ENCODE assay signal across 26 cellular contexts in the genomic region with DNA sequence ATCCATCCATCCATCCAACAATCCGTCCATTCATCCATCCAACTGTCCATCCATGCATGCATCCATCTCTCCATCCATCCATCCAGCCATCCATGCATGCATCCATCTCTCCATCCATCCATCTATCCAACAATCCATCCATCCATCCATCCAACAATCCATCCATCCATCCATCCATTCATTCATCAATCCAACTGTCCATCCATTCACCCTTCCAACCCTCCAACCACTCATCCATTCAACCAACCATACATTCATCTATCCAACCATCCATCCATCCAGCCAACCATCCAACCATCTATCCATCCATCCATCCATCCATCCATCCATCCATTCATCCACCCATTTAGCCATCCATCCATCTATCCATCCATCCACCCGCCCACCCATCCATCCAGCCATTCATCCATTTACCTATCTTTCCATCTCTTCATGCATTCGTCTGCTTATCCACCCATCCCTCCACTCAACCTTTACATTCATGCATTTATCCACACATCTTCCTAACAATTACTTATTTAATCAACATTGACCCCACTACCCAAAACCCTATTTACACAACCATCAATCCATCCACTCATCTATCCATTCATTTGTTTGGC. TPM values are rescaled to one million over a fixed set of nuclear protein-coding genes. Genes with fewer than 3 reads are reported as not detected.
"Had no signal": no experiment of that assay in that cellular context is flagged by ENCODE, and none has a peak within 500 bp of the region (broad histone marks: within the 10 kb centered on the region; RNA-seq: fewer than 3 reads in every experiment).

No MANE protein-coding gene starts in this region.

- H3K27ac ChIP-seq: left ventricle myocardium inferior, ovary, right atrium auricular region, right lobe of liver, tibial nerve, vagina had no signal

- H3K27me3 ChIP-seq: ovary, right atrium auricular region, right lobe of liver, tibial nerve, vagina had no signal

- FAIRE-seq: islet of Langerhans, kidney had no signal

- H3K4me1 Mint-ChIP-seq: immature natural killer cell; naive B cell; natural killer cell; stimulated activated memory B cell treated with anti-CD40 and anti-IgM and Interleukin-4, amounts not matched to agents 10 μg/mL and 1 μg/mL and 100 μg/mL, for 72 hours; stimulated activated naive CD8-positive, alpha-beta T cell treated with anti-CD3 and anti-CD28 coated beads, Interleukin-15, amount 100 ng/mL, for 72 hours had no signal

- H3K36me3 Mint-ChIP-seq: mesothelial cell of epicardium; natural killer cell; stimulated activated memory B cell treated with anti-CD40 and anti-IgM and Interleukin-4, amounts not matched to agents 10 μg/mL and 1 μg/mL and 100 μg/mL, for 72 hours; type B pancreatic cell had no signal

- H3K9me3 ChIP-seq: left ventricle myocardium inferior, ovary, right atrium auricular region, right lobe of liver, tibial nerve, vagina had no signal

- H3K4me2 ChIP-seq: smooth muscle cell had no signal

- H3K4me3 Mint-ChIP-seq: immature natural killer cell; mesothelial cell of epicardium; naive B cell; natural killer cell; stimulated activated memory B cell treated with anti-CD40 and anti-IgM and Interleukin-4, amounts not matched to agents 10 μg/mL and 1 μg/mL and 100 μg/mL, for 72 hours; stimulated activated naive CD8-positive, alpha-beta T cell treated with anti-CD3 and anti-CD28 coated beads, Interleukin-15, amount 100 ng/mL, for 72 hours; type B pancreatic cell had no signal

- DNase-seq: hypothalamus; immature natural killer cell; kidney; left ventricle myocardium inferior; mesendoderm; naive B cell; natural killer cell; ovary; right lobe of liver; stimulated activated CD4-positive, alpha-beta T cell treated with anti-CD3 and anti-CD28 coated beads, Interleukin-1b, Interleukin-23, amount 100 ng/mL, for 48 hours; stimulated activated CD4-positive, alpha-beta T cell treated with anti-CD3 and anti-CD28 coated beads, Interleukin-2, amount 100 ng/mL, for 48 hours; stimulated activated CD4-positive, alpha-beta T cell treated with anti-CD3 and anti-CD28 coated beads, Interleukin-4, amount 100 ng/mL, for 4 hours; stimulated activated CD8-positive, alpha-beta memory T cell treated with anti-CD3 and anti-CD28 coated beads, Interleukin-4, amount 100 ng/mL, for 48 hours; stimulated activated naive CD8-positive, alpha-beta T cell treated with anti-CD3 and anti-CD28 coated beads, Interleukin-15, amount 100 ng/mL, for 72 hours; substantia nigra had no signal

- H3K4me1 ChIP-seq: left ventricle myocardium inferior, right atrium auricular region, right lobe of liver, tibial nerve, vagina had no signal

- H3K36me3 ChIP-seq: left ventricle myocardium inferior, ovary, right atrium auricular region, right lobe of liver, tibial nerve, vagina had no signal

- H3K27ac Mint-ChIP-seq: immature natural killer cell; mesothelial cell of epicardium; natural killer cell; progenitor cell of endocrine pancreas; stimulated activated memory B cell treated with anti-CD40 and anti-IgM and Interleukin-4, amounts not matched to agents 10 μg/mL and 1 μg/mL and 100 μg/mL, for 72 hours; stimulated activated naive CD8-positive, alpha-beta T cell treated with anti-CD3 and anti-CD28 coated beads, Interleukin-15, amount 100 ng/mL, for 72 hours; type B pancreatic cell had no signal

- H3K9me3 Mint-ChIP-seq: immature natural killer cell, type B pancreatic cell had no signal

- H3K4me3 ChIP-seq: left ventricle myocardium inferior, lung, ovary, right atrium auricular region, right lobe of liver, smooth muscle cell, tibial nerve, vagina had no signal

RNA-seq across cellular contexts. Expression of gene CACNA1I, which starts 12.6 kb away (rescaled TPM):
- total RNA-seq: skeletal muscle tissue, smooth muscle cell had no signal
- polyA plus RNA-seq: immature natural killer cell, smooth muscle cell had no signal
